1 cellular context compared by ENCODE assay signal in the genomic region with DNA sequence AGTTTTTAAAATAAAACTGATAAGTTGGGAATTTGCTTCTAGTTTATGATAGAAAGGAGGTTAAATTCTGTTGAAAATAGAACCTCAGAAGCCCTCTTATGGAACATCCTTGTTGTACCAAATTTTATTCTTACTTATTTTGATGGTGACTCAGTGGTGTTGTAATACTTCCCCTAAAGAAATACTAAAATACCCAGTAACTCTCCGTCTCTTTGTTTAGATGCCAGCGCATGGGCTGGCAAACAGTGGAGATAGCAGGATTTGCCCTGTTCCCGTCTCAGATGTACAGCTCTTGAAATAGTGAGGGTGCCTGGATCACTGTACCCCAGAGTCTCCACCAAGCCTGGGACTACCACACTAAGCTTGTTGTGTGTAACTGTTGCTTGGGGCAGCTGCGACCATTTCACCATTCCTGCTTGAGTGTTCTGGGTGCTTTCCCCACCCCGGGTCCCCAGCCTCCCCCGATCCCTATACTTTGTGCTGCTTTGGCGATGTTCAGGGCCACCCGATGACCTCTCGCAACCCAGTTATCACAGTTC.
TF ChIP-seq lines count a peak whose summit lies in the region.

No MANE protein-coding gene starts in this region.

TF ChIP-seq in SK-N-SH, 30 proteins besides CTCF, POLR2A, EP300 and RAD21 (continued from another document):
- TF ChIP-seq, protein P1, sequence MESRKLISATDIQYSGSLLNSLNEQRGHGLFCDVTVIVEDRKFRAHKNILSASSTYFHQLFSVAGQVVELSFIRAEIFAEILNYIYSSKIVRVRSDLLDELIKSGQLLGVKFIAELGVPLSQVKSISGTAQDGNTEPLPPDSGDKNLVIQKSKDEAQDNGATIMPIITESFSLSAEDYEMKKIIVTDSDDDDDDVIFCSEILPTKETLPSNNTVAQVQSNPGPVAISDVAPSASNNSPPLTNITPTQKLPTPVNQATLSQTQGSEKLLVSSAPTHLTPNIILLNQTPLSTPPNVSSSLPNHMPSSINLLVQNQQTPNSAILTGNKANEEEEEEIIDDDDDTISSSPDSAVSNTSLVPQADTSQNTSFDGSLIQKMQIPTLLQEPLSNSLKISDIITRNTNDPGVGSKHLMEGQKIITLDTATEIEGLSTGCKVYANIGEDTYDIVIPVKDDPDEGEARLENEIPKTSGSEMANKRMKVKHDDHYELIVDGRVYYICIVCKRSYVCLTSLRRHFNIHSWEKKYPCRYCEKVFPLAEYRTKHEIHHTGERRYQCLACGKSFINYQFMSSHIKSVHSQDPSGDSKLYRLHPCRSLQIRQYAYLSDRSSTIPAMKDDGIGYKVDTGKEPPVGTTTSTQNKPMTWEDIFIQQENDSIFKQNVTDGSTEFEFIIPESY (IDR thresholded peaks at IDR 0.05; ENCODE audit: borderline replicate concordance, low read depth): no peak
- TF ChIP-seq, protein P2, sequence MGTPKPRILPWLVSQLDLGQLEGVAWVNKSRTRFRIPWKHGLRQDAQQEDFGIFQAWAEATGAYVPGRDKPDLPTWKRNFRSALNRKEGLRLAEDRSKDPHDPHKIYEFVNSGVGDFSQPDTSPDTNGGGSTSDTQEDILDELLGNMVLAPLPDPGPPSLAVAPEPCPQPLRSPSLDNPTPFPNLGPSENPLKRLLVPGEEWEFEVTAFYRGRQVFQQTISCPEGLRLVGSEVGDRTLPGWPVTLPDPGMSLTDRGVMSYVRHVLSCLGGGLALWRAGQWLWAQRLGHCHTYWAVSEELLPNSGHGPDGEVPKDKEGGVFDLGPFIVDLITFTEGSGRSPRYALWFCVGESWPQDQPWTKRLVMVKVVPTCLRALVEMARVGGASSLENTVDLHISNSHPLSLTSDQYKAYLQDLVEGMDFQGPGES (IDR thresholded peaks at IDR 0.05; ENCODE audit: low read depth, low read length): no peak
- TF ChIP-seq POLR2AphosphoS5 (IDR thresholded peaks at IDR 0.05; ENCODE audit: low read depth, low read length) (no peak), CHD2 (IDR thresholded peaks at IDR 0.05; ENCODE audit: low read length, partially characterized antibody) (no peak), NRF1 (IDR thresholded peaks at IDR 0.05; ENCODE audit: low read depth, low read length) (no peak)
TF ChIP-seq in SK-N-SH: peak in this region for 0.
